ENCODE assay signal across 12 cellular contexts in genomic region chr6:34030831-34031566, GRCh38.
"Had no signal": no experiment of that assay in that cellular context is flagged by ENCODE, and none has a peak within 500 bp of the region (broad histone marks: within the 10 kb centered on the region; RNA-seq: fewer than 3 reads in every experiment).

No MANE protein-coding gene starts in this region.

- H3K4me3 Mint-ChIP-seq: naive B cell; stimulated activated naive CD8-positive, alpha-beta T cell treated with anti-CD3 and anti-CD28 coated beads, Interleukin-15, amount 100 ng/mL, for 72 hours had no signal

- H3K27ac Mint-ChIP-seq: stimulated activated naive CD8-positive, alpha-beta T cell treated with anti-CD3 and anti-CD28 coated beads, Interleukin-15, amount 100 ng/mL, for 72 hours had no signal

- ATAC-seq: body of pancreas; lower lobe of right lung; stimulated activated naive CD8-positive, alpha-beta T cell treated with anti-CD3 and anti-CD28 coated beads, Interleukin-15, amount 100 ng/mL, for 72 hours had no signal

- H3K9me3 Mint-ChIP-seq: naive B cell; stimulated activated naive CD8-positive, alpha-beta T cell treated with anti-CD3 and anti-CD28 coated beads, Interleukin-15, amount 100 ng/mL, for 72 hours had no signal

- H3K27me3 Mint-ChIP-seq: stimulated activated naive CD8-positive, alpha-beta T cell treated with anti-CD3 and anti-CD28 coated beads, Interleukin-15, amount 100 ng/mL, for 72 hours had no signal

- H3K36me3 Mint-ChIP-seq: naive B cell had no signal

- DNase-seq: activated CD4-positive, alpha-beta T cell treated with anti-CD3 and anti-CD28 coated beads, Interleukin-2, amount 50 U/mL, for 1 hour; activated naive CD4-positive, alpha-beta T cell treated with anti-CD3 and anti-CD28 coated beads, Interleukin-2, amount 50 U/mL, for 16 hours; activated T-cell treated with anti-CD3 and anti-CD28 coated beads for 4 hours; body of pancreas; central memory CD4-positive, alpha-beta T cell; effector CD4-positive, alpha-beta T cell; lower lobe of right lung; midbrain; naive B cell; stimulated activated CD4-positive, alpha-beta T cell treated with anti-CD3 and anti-CD28 coated beads, Interleukin-4, amount 100 ng/mL, for 4 hours; stimulated activated naive CD8-positive, alpha-beta T cell treated with anti-CD3 and anti-CD28 coated beads, Interleukin-15, amount 100 ng/mL, for 72 hours; testis had no signal

- H3K4me1 Mint-ChIP-seq: stimulated activated naive CD8-positive, alpha-beta T cell treated with anti-CD3 and anti-CD28 coated beads, Interleukin-15, amount 100 ng/mL, for 72 hours had no signal
